Comparison of ENCODE assay signal across 8 cellular contexts in genomic region chr20:62122659-62123449, GRCh38. TPM values are rescaled to one million over a fixed set of nuclear protein-coding genes. Genes with fewer than 3 reads are reported as not detected.
DNase-seq lines count a peak whose midpoint lies in the region; ATAC-seq and TF ChIP-seq lines count a peak whose summit lies in the region.

No MANE protein-coding gene starts in this region.

- no peaks in the 10 kb centered on the region for H3K27me3 Mint-ChIP-seq in CD4-positive, alpha-beta memory T cell

- intact Hi-C loops in CD4-positive, alpha-beta memory T cell (cut with micrococcal nuclease): loop anchor here (1.0 to 5.0 kb wide), 5 partner anchors 20 to 264 kb away; partner anchors contain the start of genes ADRM1, MTG2, PSMA7 and RPS21

- H3K9me3 Mint-ChIP-seq in CD4-positive, alpha-beta memory T cell: peaks cover 0 to 2% (median 0%) of the 10 kb centered on the region in 8 donors

- peak overlapping the region; percentile 25 for H3K27ac ChIP-seq in CD4-positive, alpha-beta memory T cell (ENCODE audit: low read depth, low read length)
- peak overlapping the region; percentile 98 for H3K27ac ChIP-seq in RWPE1

- ATAC-seq in GM19324 (IDR thresholded peaks at IDR 0.05; ENCODE audit: low FRiP score, unreplicated experiment) (peak; percentile 21), HG03442 (IDR thresholded peaks at IDR 0.05; ENCODE audit: unreplicated experiment) (peak; percentile 10)

- peaks cover 19 to 39% of the 10 kb centered on the region in 2 donors for H3K36me3 Mint-ChIP-seq in CD4-positive, alpha-beta memory T cell

- peak overlapping the region; percentile 62 to 92 (median 83) for H3K27ac Mint-ChIP-seq in CD4-positive, alpha-beta memory T cell

- TF ChIP-seq CTCF in RWPE1 (conservative IDR thresholded peaks at IDR 0.05; ENCODE audit: low read depth): no peak
- no peak for TF ChIP-seq CTCF in astrocyte of the spinal cord (IDR thresholded peaks at IDR 0.05; ENCODE audit: low read depth, low read length)

- POLR2A ChIA-PET in CD4-positive, alpha-beta memory T cell (lab: Charles Lee; ENCODE audit: partially characterized antibody): interaction anchor here (1.1 to 11.1 kb wide), 10 partner anchors 10 to 112 kb away, joined by 3 to 130 read pairs (median 9); partner anchors contain the start of genes MTG2, PSMA7, SS18L1 and TAF4
- POLR2A ChIA-PET in RWPE1 (lab: Yijun Ruan, JAX; ENCODE audit: low non-redundant PET): interaction anchor here (0.6 to 2.1 kb wide), 4 partner anchors 12 to 57 kb away, joined by 3 to 12 read pairs (median 4); partner anchors contain the start of gene TAF4

- CTCF ChIA-PET in CD4-positive, alpha-beta memory T cell (lab: Charles Lee; ENCODE audit: partially characterized antibody): interaction anchor here (1.4 to 5.5 kb wide), 2 partner anchors 13 to 19 kb away, joined by 4 to 35 read pairs; no protein-coding TSS in a partner anchor
- CTCF ChIA-PET in RWPE1 (lab: Yijun Ruan, JAX): interaction anchor here (0.6 to 4.4 kb wide), 2 partner anchors 28 to 112 kb away, joined by 3 to 31 read pairs; no protein-coding TSS in a partner anchor

- H3K9me3 ChIP-seq in CD4-positive, alpha-beta memory T cell (ENCODE audit: control insufficient read depth in 1 of 2, low read length in 2 of 2): no peaks in the 10 kb centered on the region

- peak in 4 of 5 donors; percentile 25 to 54 (median 36) for DNase-seq in CD4-positive, alpha-beta memory T cell
- DNase-seq in RWPE1 (ENCODE audit: low spot score): peak; percentile 70
- DNase-seq in astrocyte of the spinal cord (ENCODE audit: low read depth, low spot score): peak; percentile 35
- DNase-seq in islet precursor cell: peak; percentile 76
- DNase-seq in stimulated activated CD4-positive, alpha-beta T cell treated with anti-CD3 and anti-CD28 coated beads, TNF-alpha, amount 100 ng/mL, for 4 hours (ENCODE audit: low read depth in 3 of 3): peak in 2 of 3 experiments; percentile 29 to 36
- DNase-seq in Ammon's horn (ENCODE audit: low spot score): no peak

- peaks cover 29% of the 10 kb centered on the region for H3K36me3 ChIP-seq in CD4-positive, alpha-beta memory T cell (ENCODE audit: insufficient read depth, low read length)

- H3K4me1 ChIP-seq in CD4-positive, alpha-beta memory T cell (ENCODE audit: insufficient read depth, low read length): peaks cover 39% of the 10 kb centered on the region

- in situ Hi-C loops in astrocyte of the spinal cord (cut with HindIII; ENCODE audit: low sequenced_read_pairs): no loop called here

- H3K27me3 ChIP-seq in CD4-positive, alpha-beta memory T cell (ENCODE audit: insufficient read depth, low read length): no peaks in the 10 kb centered on the region

- H3K4me1 Mint-ChIP-seq in CD4-positive, alpha-beta memory T cell: peaks cover 24 to 71% (median 48%) of the 10 kb centered on the region in 4 donors

- H3K4me3 ChIP-seq in CD4-positive, alpha-beta memory T cell (ENCODE audit: low read length in 2 of 2): peak overlapping the region in 1 of 2 donors; percentile 47
- H3K4me3 ChIP-seq in astrocyte of the spinal cord (ENCODE audit: low read depth, low read length): peak overlapping the region; percentile 66

- H3K4me3 Mint-ChIP-seq in CD4-positive, alpha-beta memory T cell: peak overlapping the region; percentile 80 to 88 (median 86)

RNA-seq across cellular contexts. Expression of gene LSM14B, which starts 0.6 kb away (rescaled TPM):
- total RNA-seq in CD4-positive, alpha-beta memory T cell: 10 to 100 TPM; 48.5 to 50.3 TPM
- polyA plus RNA-seq in CD4-positive, alpha-beta memory T cell: 1 to 10 TPM in 1 of 2 donors, under 1 TPM in 1; 0.78 to 1.2 TPM

RNA-seq across cellular contexts. Expression of gene PSMA7, which starts 20.3 kb away (rescaled TPM):
- 100 to 1,000 TPM; 182 to 190 TPM for total RNA-seq in CD4-positive, alpha-beta memory T cell
- polyA plus RNA-seq in CD4-positive, alpha-beta memory T cell: 100 to 1,000 TPM; 437 to 598 TPM

RNA-seq across cellular contexts. Expression of gene SS18L1, which starts 20.7 kb away (rescaled TPM):
- total RNA-seq in CD4-positive, alpha-beta memory T cell: 10 to 100 TPM; 22.7 to 24.8 TPM
- 1 to 10 TPM in 1 of 2 donors, under 1 TPM in 1; 0.71 to 1.4 TPM for polyA plus RNA-seq in CD4-positive, alpha-beta memory T cell

RNA-seq across cellular contexts. Expression of gene TAF4, which starts 57.2 kb away (rescaled TPM):
- 10 to 100 TPM; 32.7 to 33.1 TPM for total RNA-seq in CD4-positive, alpha-beta memory T cell
- polyA plus RNA-seq in CD4-positive, alpha-beta memory T cell: 1 to 10 TPM in 1 of 2 donors, under 1 TPM in 1; 0.54 to 2.3 TPM

RNA-seq across cellular contexts. Expression of gene MTG2, which starts 60.0 kb away (rescaled TPM):
- 10 to 100 TPM; 48.5 to 50.7 TPM for total RNA-seq in CD4-positive, alpha-beta memory T cell
- 10 to 100 TPM; 15.9 to 23.9 TPM for polyA plus RNA-seq in CD4-positive, alpha-beta memory T cell
